8 cellular contexts compared by ENCODE assay signal in genomic region chr2:171999125-171999524, GRCh38. TPM values are rescaled to one million over a fixed set of nuclear protein-coding genes. Genes with fewer than 3 reads are reported as not detected.
DNase-seq lines count a peak whose midpoint lies in the region; ATAC-seq and TF ChIP-seq lines count a peak whose summit lies in the region.

No MANE protein-coding gene starts in this region.

- peak overlapping the region; percentile 69 for H3K27ac ChIP-seq in CD8-positive, alpha-beta T cell (ENCODE audit: low read depth, low read length)
- H3K27ac ChIP-seq in lower lobe of right lung (no peak overlapping the region), upper lobe of right lung (no peak overlapping the region)

- TF ChIP-seq CTCF in CD8-positive, alpha-beta T cell (IDR thresholded peaks at IDR 0.05), result no peak
- TF ChIP-seq CTCF in astrocyte of the cerebellum (IDR thresholded peaks at IDR 0.05; ENCODE audit: low read depth, low read length, missing control alignments) (no peak), lower lobe of right lung (IDR thresholded peaks at IDR 0.05) (no peak), upper lobe of right lung (IDR thresholded peaks at IDR 0.05) (no peak)

- no peaks in the 10 kb centered on the region for H3K27me3 ChIP-seq in CD8-positive, alpha-beta T cell (ENCODE audit: insufficient read depth, low read length)
- H3K27me3 ChIP-seq in lower lobe of right lung (ENCODE audit: low read depth) (peaks cover 19% of the 10 kb centered on the region), upper lobe of right lung (peaks cover 13% of the 10 kb centered on the region)

- POLR2A ChIA-PET in CD8-positive, alpha-beta T cell (lab: Charles Lee), result no interaction called here

- H3K4me3 ChIP-seq in CD8-positive, alpha-beta T cell (ENCODE audit: low read depth, low read length), result peak overlapping the region; percentile 85
- H3K4me3 ChIP-seq in astrocyte of the cerebellum (ENCODE audit: low read depth, low read length), result peak overlapping the region; percentile 79
- peak overlapping the region; percentile 86 for H3K4me3 ChIP-seq in lower lobe of right lung
- H3K4me3 ChIP-seq in upper lobe of right lung, result peak overlapping the region; percentile 70

- H3K27me3 Mint-ChIP-seq in CD8-positive, alpha-beta T cell (ENCODE audit: low read depth), result peaks cover 11% of the 10 kb centered on the region

- peaks cover 4% of the 10 kb centered on the region for H3K36me3 Mint-ChIP-seq in CD8-positive, alpha-beta T cell

- H3K36me3 ChIP-seq in CD8-positive, alpha-beta T cell (ENCODE audit: insufficient read depth, low read length), result no peaks in the 10 kb centered on the region
- H3K36me3 ChIP-seq in lower lobe of right lung (no peaks in the 10 kb centered on the region), upper lobe of right lung (no peaks in the 10 kb centered on the region)

- no peaks in the 10 kb centered on the region for H3K9me3 ChIP-seq in CD8-positive, alpha-beta T cell (ENCODE audit: low read length)
- H3K9me3 ChIP-seq in lower lobe of right lung (no peaks in the 10 kb centered on the region), upper lobe of right lung (no peaks in the 10 kb centered on the region)

- DNase-seq in CD8-positive, alpha-beta T cell, result no peak
- DNase-seq in astrocyte of the cerebellum (ENCODE audit: low read depth) (no peak), lower lobe of right lung (no peak), upper lobe of right lung (no peak), SIG-M5 (lab: John Stamatoyannopoulos, UW) (no peak), SHP77 (lab: John Stamatoyannopoulos, UW) (no peak), NCI-H2107 (lab: John Stamatoyannopoulos, UW) (no peak)

- H3K27ac Mint-ChIP-seq in CD8-positive, alpha-beta T cell, result peak overlapping the region; percentile 82

- peaks cover 8% of the 10 kb centered on the region for H3K4me1 ChIP-seq in CD8-positive, alpha-beta T cell (ENCODE audit: insufficient read depth, low read length)
- peaks cover 6% of the 10 kb centered on the region for H3K4me1 ChIP-seq in lower lobe of right lung
- no peaks in the 10 kb centered on the region for H3K4me1 ChIP-seq in upper lobe of right lung

- H3K9me3 Mint-ChIP-seq in CD8-positive, alpha-beta T cell, result no peaks in the 10 kb centered on the region

- ATAC-seq in CD8-positive, alpha-beta T cell, result no peak
- peak; percentile 2 for ATAC-seq in HG03095 (IDR thresholded peaks at IDR 0.05; ENCODE audit: unreplicated experiment)
- ATAC-seq in lower lobe of right lung, result peak in 1 of 2 donors; percentile 2
- ATAC-seq in upper lobe of right lung, result no peak

- CTCF ChIA-PET in CD8-positive, alpha-beta T cell (lab: Charles Lee), result no interaction called here

- peaks cover 23% of the 10 kb centered on the region for H3K4me1 Mint-ChIP-seq in CD8-positive, alpha-beta T cell (ENCODE audit: low read depth)

- H3K4me3 Mint-ChIP-seq in CD8-positive, alpha-beta T cell, result peak overlapping the region; percentile 84

- in situ Hi-C loops in astrocyte of the cerebellum (cut with HindIII; ENCODE audit: low sequenced_read_pairs), result no loop called here

- intact Hi-C loops in CD8-positive, alpha-beta T cell (cut with DNase I, micrococcal nuclease), result loop anchor here (1.0 kb wide), 3 partner anchors 77 to 312 kb away; partner anchors contain the start of genes HAT1 (in 2 of the 2), DYNC1I2 (in 1 of the 2) and SLC25A12 (in 1 of the 2)
- intact Hi-C loops in lower lobe of right lung (cut with DNase I) (no loop called here), upper lobe of right lung (cut with DNase I) (no loop called here)

RNA-seq across cellular contexts. Expression of gene METAP1D, which starts 0.6 kb away (rescaled TPM):
- 1 to 10 TPM; 5.7 to 6.2 TPM for total RNA-seq in CD8-positive, alpha-beta T cell
- total RNA-seq in lower lobe of right lung (3.8 TPM), upper lobe of right lung (4.1 TPM)

Comparison
In these comparisons a context has a peak if more than half of its experiments do, and no peak if none do; other contexts are left out.
1. intact Hi-C loops: an anchor here in CD8-positive, alpha-beta T cell (1.0 kb wide); none called in lower lobe of right lung and upper lobe of right lung.